Comparison of ENCODE assay signal across 8 cellular contexts in genomic region chr16:63289834-63290460, GRCh38.
DNase-seq lines count a peak whose midpoint lies in the region; ATAC-seq and TF ChIP-seq lines count a peak whose summit lies in the region.

No MANE protein-coding gene starts in this region.

- H3K36me3 Mint-ChIP-seq in T-cell, result no peaks in the 10 kb centered on the region
- H3K36me3 Mint-ChIP-seq in CD4-positive, alpha-beta memory T cell, result no peaks in the 10 kb centered on the region
- H3K36me3 Mint-ChIP-seq in naive thymus-derived CD4-positive, alpha-beta T cell, result no peaks in the 10 kb centered on the region

- POLR2A ChIA-PET in T-cell (lab: Charles Lee), result no interaction called here
- POLR2A ChIA-PET in CD4-positive, alpha-beta memory T cell (lab: Charles Lee; ENCODE audit: partially characterized antibody), result no interaction called here
- POLR2A ChIA-PET in naive thymus-derived CD4-positive, alpha-beta T cell (lab: Charles Lee), result no interaction called here

- no peaks in the 10 kb centered on the region for H3K9me3 ChIP-seq in CD4-positive, alpha-beta memory T cell (ENCODE audit: control insufficient read depth in 1 of 2, low read length in 2 of 2)
- H3K9me3 ChIP-seq in naive thymus-derived CD4-positive, alpha-beta T cell (ENCODE audit: control insufficient read depth in 2 of 3, low read length in 3 of 3), result no peaks in the 10 kb centered on the region

- H3K27ac ChIP-seq in CD4-positive, alpha-beta memory T cell (ENCODE audit: low read depth, low read length), result no peak overlapping the region
- no peak overlapping the region for H3K27ac ChIP-seq in naive thymus-derived CD4-positive, alpha-beta T cell (ENCODE audit: low read depth, low read length)

- H3K36me3 ChIP-seq in CD4-positive, alpha-beta memory T cell (ENCODE audit: insufficient read depth, low read length), result no peaks in the 10 kb centered on the region
- H3K36me3 ChIP-seq in naive thymus-derived CD4-positive, alpha-beta T cell (ENCODE audit: control insufficient read depth in 2 of 3, insufficient read depth in 3 of 3, low read length in 3 of 3), result no peaks in the 10 kb centered on the region

- TF ChIP-seq CTCF in choroid plexus epithelial cell (conservative IDR thresholded peaks at IDR 0.05; ENCODE audit: low read depth, low read length), result peak; percentile 48

- H3K4me3 Mint-ChIP-seq in T-cell, result no peak overlapping the region
- H3K4me3 Mint-ChIP-seq in CD4-positive, alpha-beta memory T cell, result no peak overlapping the region
- H3K4me3 Mint-ChIP-seq in naive thymus-derived CD4-positive, alpha-beta T cell, result no peak overlapping the region

- no peak overlapping the region for H3K4me3 ChIP-seq in choroid plexus epithelial cell (ENCODE audit: low read depth, low read length)
- H3K4me3 ChIP-seq in CD4-positive, alpha-beta memory T cell (ENCODE audit: low read length in 2 of 2), result no peak overlapping the region
- H3K4me3 ChIP-seq in naive thymus-derived CD4-positive, alpha-beta T cell (ENCODE audit: low read length), result no peak overlapping the region

- H3K27ac Mint-ChIP-seq in T-cell, result no peak overlapping the region
- no peak overlapping the region for H3K27ac Mint-ChIP-seq in CD4-positive, alpha-beta memory T cell
- no peak overlapping the region for H3K27ac Mint-ChIP-seq in naive thymus-derived CD4-positive, alpha-beta T cell

- no peaks in the 10 kb centered on the region for H3K4me1 Mint-ChIP-seq in T-cell
- H3K4me1 Mint-ChIP-seq in CD4-positive, alpha-beta memory T cell, result no peaks in the 10 kb centered on the region
- no peaks in the 10 kb centered on the region for H3K4me1 Mint-ChIP-seq in naive thymus-derived CD4-positive, alpha-beta T cell

- no peaks in the 10 kb centered on the region for H3K27me3 Mint-ChIP-seq in T-cell
- H3K27me3 Mint-ChIP-seq in CD4-positive, alpha-beta memory T cell, result no peaks in the 10 kb centered on the region
- no peaks in the 10 kb centered on the region for H3K27me3 Mint-ChIP-seq in naive thymus-derived CD4-positive, alpha-beta T cell

- H3K9me3 Mint-ChIP-seq in T-cell, result peaks cover 7 to 11% (median 11%) of the 10 kb centered on the region in 3 donors
- H3K9me3 Mint-ChIP-seq in CD4-positive, alpha-beta memory T cell, result peaks cover 0 to 32% (median 16%) of the 10 kb centered on the region in 8 donors
- peaks cover 0 to 20% (median 5%) of the 10 kb centered on the region in 11 donors for H3K9me3 Mint-ChIP-seq in naive thymus-derived CD4-positive, alpha-beta T cell

- peak; percentile 57 for ATAC-seq in HG02610 (IDR thresholded peaks at IDR 0.05; ENCODE audit: unreplicated experiment)
- no peak for ATAC-seq in T-cell (replicated peaks in 1 of 4)
- ATAC-seq in naive thymus-derived CD4-positive, alpha-beta T cell, result no peak

- DNase-seq in COR-L47 (lab: John Stamatoyannopoulos, UW) (peak; percentile 3), NCI-H69 (lab: John Stamatoyannopoulos, UW) (peak; percentile 79), choroid plexus epithelial cell (ENCODE audit: low read depth) (peak; percentile 9), medulla oblongata (ENCODE audit: extremely low spot score) (peak; percentile 70), T-cell (no peak)
- no peak for DNase-seq in CD4-positive, alpha-beta memory T cell
- no peak for DNase-seq in naive thymus-derived CD4-positive, alpha-beta T cell

- no peaks in the 10 kb centered on the region for H3K27me3 ChIP-seq in CD4-positive, alpha-beta memory T cell (ENCODE audit: insufficient read depth, low read length)
- no peaks in the 10 kb centered on the region for H3K27me3 ChIP-seq in naive thymus-derived CD4-positive, alpha-beta T cell (ENCODE audit: control insufficient read depth in 2 of 2, insufficient read depth in 2 of 2, low read length in 2 of 2)

- CTCF ChIA-PET in T-cell (lab: Charles Lee), result no interaction called here
- CTCF ChIA-PET in CD4-positive, alpha-beta memory T cell (lab: Charles Lee; ENCODE audit: partially characterized antibody), result no interaction called here
- CTCF ChIA-PET in naive thymus-derived CD4-positive, alpha-beta T cell (lab: Charles Lee), result no interaction called here

- intact Hi-C loops in CD4-positive, alpha-beta memory T cell (cut with micrococcal nuclease), result no loop called here
- intact Hi-C loops in naive thymus-derived CD4-positive, alpha-beta T cell (cut with micrococcal nuclease), result no loop called here

- H3K4me1 ChIP-seq in CD4-positive, alpha-beta memory T cell (ENCODE audit: insufficient read depth, low read length), result no peaks in the 10 kb centered on the region
- no peaks in the 10 kb centered on the region for H3K4me1 ChIP-seq in naive thymus-derived CD4-positive, alpha-beta T cell (ENCODE audit: control insufficient read depth in 2 of 2, insufficient read depth in 2 of 2, low read length in 2 of 2)

Comparison
In these comparisons a context has a peak if more than half of its experiments do, and no peak if none do; other contexts are left out.
1. DNase-seq: peak in COR-L47 (single experiment), NCI-H69 (single experiment), choroid plexus epithelial cell (single experiment) and medulla oblongata (single experiment); none in T-cell (0 of 34), CD4-positive, alpha-beta memory T cell (0 of 5) and naive thymus-derived CD4-positive, alpha-beta T cell (0 of 9).